15 cellular contexts compared by ENCODE assay signal in genomic region chr3:124276863-124277515, GRCh38.
A peak's percentile ranks its signal among the peaks of the same experiment; 100 is the strongest.
DNase-seq lines count a peak whose midpoint lies in the region; ATAC-seq and TF ChIP-seq lines count a peak whose summit lies in the region.
"Had no signal": no experiment of that assay in that cellular context is flagged by ENCODE, and none has a peak within 500 bp of the region (broad histone marks: within the 10 kb centered on the region; RNA-seq: fewer than 3 reads in every experiment).

No MANE protein-coding gene starts in this region.

- H3K4me3 ChIP-seq in left ventricle myocardium inferior: no peak overlapping the region

- H3K4me1 Mint-ChIP-seq in nephron progenitor cell: peaks cover 43% of the 10 kb centered on the region

- H3K36me3 Mint-ChIP-seq in nephron progenitor cell (ENCODE audit: low read depth): peaks cover 25% of the 10 kb centered on the region

- H3K27me3 ChIP-seq in left ventricle myocardium inferior (ENCODE audit: low read depth): no peaks in the 10 kb centered on the region
- peaks cover 12% of the 10 kb centered on the region for H3K27me3 ChIP-seq in foreskin keratinocyte

- peak overlapping the region; percentile 88 for H3K27ac ChIP-seq in caudate nucleus (ENCODE audit: low read depth, low read length)
- H3K27ac ChIP-seq in left ventricle myocardium inferior (replicated peaks): peak overlapping the region; percentile 92
- peak overlapping the region; percentile 81 for H3K27ac ChIP-seq in temporal lobe (ENCODE audit: low read depth, low read length)
- H3K27ac ChIP-seq in foreskin keratinocyte: no peak overlapping the region

- peaks cover 9% of the 10 kb centered on the region for H3K27me3 Mint-ChIP-seq in nephron progenitor cell (ENCODE audit: low read depth, poor library complexity)

- DNase-seq in caudate nucleus (lab: John Stamatoyannopoulos, UW): no peak
- DNase-seq in left ventricle myocardium inferior: no peak
- no peak for DNase-seq in nephron progenitor cell
- no peak for DNase-seq in HUDEP-2 (lab: John Stamatoyannopoulos, UW; ENCODE audit: unreplicated experiment in 76 of 76)
- DNase-seq in COR-L47 (lab: John Stamatoyannopoulos, UW): no peak
- DNase-seq in foreskin keratinocyte: no peak
- DNase-seq: activated CD4-positive, alpha-beta T cell treated with anti-CD3 and anti-CD28 coated beads, Interleukin-2, amount 50 U/mL, for 1 hour; activated T-cell treated with anti-CD3 and anti-CD28 coated beads, Interleukin-2, amount 50 U/mL, for 4 hours; KBM-7; NCI-H1105; SHP77 treated with DMSO at 0.1 percent for 48 hours; stimulated activated CD4-positive, alpha-beta T cell treated with anti-CD3 and anti-CD28 coated beads, Interleukin-4, amount 100 ng/mL, for 1 hour; T1000 had no signal

- intact Hi-C loops in left ventricle myocardium inferior (cut with micrococcal nuclease): no loop called here

- H3K27ac Mint-ChIP-seq in nephron progenitor cell: peak overlapping the region; percentile 15

- ATAC-seq in GM21423 (IDR thresholded peaks at IDR 0.05; ENCODE audit: unreplicated experiment) (no peak), foreskin keratinocyte (no peak)
- ATAC-seq: activated T-cell treated with anti-CD3 and anti-CD28 coated beads, Interleukin-2, amount 50 U/mL, for 4 hours had no signal

- no peak for TF ChIP-seq CTCF in left ventricle myocardium inferior (IDR thresholded peaks at IDR 0.05; ENCODE audit: borderline replicate concordance)
- no peak for TF ChIP-seq CTCF in nephron progenitor cell (IDR thresholded peaks at IDR 0.05)
- no peak for TF ChIP-seq CTCF in foreskin keratinocyte (conservative IDR thresholded peaks at IDR 0.05)

- H3K9me3 ChIP-seq in left ventricle myocardium inferior (replicated peaks): no peaks in the 10 kb centered on the region

- H3K4me3 Mint-ChIP-seq in nephron progenitor cell: no peak overlapping the region
- H3K4me3 Mint-ChIP-seq: activated T-cell treated with anti-CD3 and anti-CD28 coated beads, Interleukin-2, amount 50 U/mL, for 4 hours had no signal

- H3K36me3 ChIP-seq in left ventricle myocardium inferior: no peaks in the 10 kb centered on the region

- H3K4me1 ChIP-seq in left ventricle myocardium inferior (peaks cover 91% of the 10 kb centered on the region), foreskin keratinocyte (no peaks in the 10 kb centered on the region)

- no peaks in the 10 kb centered on the region for H3K9me3 Mint-ChIP-seq in nephron progenitor cell
- H3K9me3 Mint-ChIP-seq: activated T-cell treated with anti-CD3 and anti-CD28 coated beads, Interleukin-2, amount 50 U/mL, for 4 hours had no signal
